Comparison of ENCODE assay signal across 18 cellular contexts in the genomic region with DNA sequence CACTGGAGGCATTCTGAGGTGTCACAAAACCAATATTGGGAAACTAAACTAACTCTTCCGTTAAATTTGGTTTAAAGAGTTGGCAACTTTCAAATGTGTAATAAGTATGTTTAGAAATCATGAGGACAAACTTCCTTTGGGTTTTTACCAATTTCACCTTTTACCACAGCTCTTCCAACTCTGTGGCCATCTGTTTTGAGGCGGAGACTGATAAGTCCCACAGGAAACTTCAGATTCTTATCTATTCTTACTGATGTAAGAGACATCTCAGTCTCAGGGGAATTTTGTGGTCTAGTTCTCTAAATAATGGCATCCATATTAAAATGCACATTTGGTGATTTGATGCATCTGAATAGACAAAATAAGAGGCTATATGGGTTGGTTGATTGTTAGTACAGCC.
DNase-seq lines count a peak whose midpoint lies in the region; ATAC-seq and TF ChIP-seq lines count a peak whose summit lies in the region.
"Had no signal": no experiment of that assay in that cellular context is flagged by ENCODE, and none has a peak within 500 bp of the region (broad histone marks: within the 10 kb centered on the region; RNA-seq: fewer than 3 reads in every experiment).

No MANE protein-coding gene starts in this region.

- H3K4me1 Mint-ChIP-seq in stimulated activated naive CD8-positive, alpha-beta T cell treated with anti-CD3 and anti-CD28 coated beads, Interleukin-15, Interleukin-2, amounts not matched to agents 100 ng/mL and 50 ng/mL, for 24 hours (ENCODE audit: low read depth), result peaks cover 40% of the 10 kb centered on the region

- no peak for DNase-seq in stimulated activated naive CD8-positive, alpha-beta T cell treated with anti-CD3 and anti-CD28 coated beads, Interleukin-15, Interleukin-2, amounts not matched to agents 100 U/mL and 50 U/mL, for 24 hours
- peak; percentile 11 to 12 for DNase-seq in Kasumi-1 (lab: John Stamatoyannopoulos, UW)
- DNase-seq in dermis blood vessel endothelial cell, result peak; percentile 1
- DNase-seq in upper lobe of right lung, result no peak
- DNase-seq in erythroblast (lab: John Stamatoyannopoulos, UW), result no peak
- DNase-seq in RWPE1 (ENCODE audit: low spot score), result no peak
- DNase-seq: C1 segment of cervical spinal cord, DMS79, H7, HFFc6, NCI-H1417, NCI-H187, NCI-H345, NCI-H526 had no signal

- H3K4me3 ChIP-seq in upper lobe of right lung, result no peak overlapping the region

- peak overlapping the region; percentile 49 for H3K27ac Mint-ChIP-seq in stimulated activated naive CD8-positive, alpha-beta T cell treated with anti-CD3 and anti-CD28 coated beads, Interleukin-15, Interleukin-2, amounts not matched to agents 100 ng/mL and 50 ng/mL, for 24 hours
- H3K27ac Mint-ChIP-seq: HFFc6 had no signal

- peaks cover 6% of the 10 kb centered on the region for H3K36me3 Mint-ChIP-seq in stimulated activated naive CD8-positive, alpha-beta T cell treated with anti-CD3 and anti-CD28 coated beads, Interleukin-15, Interleukin-2, amounts not matched to agents 100 ng/mL and 50 ng/mL, for 24 hours (ENCODE audit: low read depth)
- H3K36me3 Mint-ChIP-seq: CD8-positive, alpha-beta memory T cell had no signal

- POLR2A ChIA-PET in RWPE1 (lab: Yijun Ruan, JAX; ENCODE audit: low non-redundant PET), result no interaction called here

- no peaks in the 10 kb centered on the region for H3K9me3 ChIP-seq in upper lobe of right lung

- no peak overlapping the region for H3K4me3 Mint-ChIP-seq in stimulated activated naive CD8-positive, alpha-beta T cell treated with anti-CD3 and anti-CD28 coated beads, Interleukin-15, Interleukin-2, amounts not matched to agents 100 ng/mL and 50 ng/mL, for 24 hours
- H3K4me3 Mint-ChIP-seq: CD8-positive, alpha-beta memory T cell; HFFc6 had no signal

- intact Hi-C loops in upper lobe of right lung (cut with DNase I), result no loop called here

- no peaks in the 10 kb centered on the region for H3K4me1 ChIP-seq in upper lobe of right lung

- ATAC-seq in stimulated activated naive CD8-positive, alpha-beta T cell treated with anti-CD3 and anti-CD28 coated beads, Interleukin-15, Interleukin-2, amounts not matched to agents 100 U/mL and 50 U/mL, for 24 hours, result no peak
- ATAC-seq in upper lobe of right lung, result no peak
- no peak for ATAC-seq in HG02973 (IDR thresholded peaks at IDR 0.05; ENCODE audit: unreplicated experiment)

- TF ChIP-seq POLR2A in erythroblast (IDR thresholded peaks at IDR 0.05; ENCODE audit: low read length), result no peak

- TF ChIP-seq CTCF in upper lobe of right lung (IDR thresholded peaks at IDR 0.05), result no peak
- no peak for TF ChIP-seq CTCF in RWPE1 (conservative IDR thresholded peaks at IDR 0.05; ENCODE audit: low read depth)

- H3K9me3 Mint-ChIP-seq in stimulated activated naive CD8-positive, alpha-beta T cell treated with anti-CD3 and anti-CD28 coated beads, Interleukin-15, Interleukin-2, amounts not matched to agents 100 ng/mL and 50 ng/mL, for 24 hours, result no peaks in the 10 kb centered on the region
- H3K9me3 Mint-ChIP-seq: CD8-positive, alpha-beta memory T cell had no signal

- H3K27me3 Mint-ChIP-seq in stimulated activated naive CD8-positive, alpha-beta T cell treated with anti-CD3 and anti-CD28 coated beads, Interleukin-15, Interleukin-2, amounts not matched to agents 100 ng/mL and 50 ng/mL, for 24 hours, result no peaks in the 10 kb centered on the region

- CTCF ChIA-PET in RWPE1 (lab: Yijun Ruan, JAX), result interaction anchor here (0.6 kb wide), 1 partner anchor 19 kb away, joined by 4 read pairs; no protein-coding TSS in a partner anchor

- no peaks in the 10 kb centered on the region for H3K27me3 ChIP-seq in upper lobe of right lung

- no peak overlapping the region for H3K27ac ChIP-seq in upper lobe of right lung
- no peak overlapping the region for H3K27ac ChIP-seq in RWPE1
- H3K27ac ChIP-seq: KMS-11 had no signal

- no peaks in the 10 kb centered on the region for H3K36me3 ChIP-seq in upper lobe of right lung

Comparison
In these comparisons a context has a peak if more than half of its experiments do, and no peak if none do; other contexts are left out.
1. DNase-seq: peak in Kasumi-1 (2 of 2) and dermis blood vessel endothelial cell (single experiment); none in stimulated activated naive CD8-positive, alpha-beta T cell treated with anti-CD3 and anti-CD28 coated beads, Interleukin-15, Interleukin-2, amounts not matched to agents 100 U/mL and 50 U/mL, for 24 hours (single experiment), upper lobe of right lung (single experiment), erythroblast (0 of 2) and RWPE1 (single experiment).